Comparison of ENCODE assay signal across 2 cellular contexts in the genomic region with DNA sequence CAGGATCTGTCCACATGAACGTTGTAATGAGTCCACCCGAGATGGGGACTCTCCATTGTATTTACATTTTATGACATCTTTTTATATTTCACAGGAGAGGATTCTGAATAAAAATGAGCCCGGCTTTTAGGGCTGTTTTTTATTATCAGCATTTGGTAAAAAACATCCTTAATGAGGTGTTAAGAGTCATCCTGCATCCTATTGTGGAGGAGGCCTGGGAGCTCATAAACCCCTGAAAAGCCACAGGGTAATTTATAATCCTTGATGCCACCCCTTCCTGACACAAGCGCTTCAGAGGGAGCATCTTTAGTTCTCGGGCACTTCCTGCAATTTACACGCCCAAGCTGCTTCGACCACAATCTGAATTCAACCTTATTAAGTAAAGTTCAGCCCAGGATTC.
TF ChIP-seq lines count a peak whose summit lies in the region.

No MANE protein-coding gene starts in this region.

TF ChIP-seq in HEK293, 187 proteins besides CTCF, POLR2A, EP300 and RAD21:
- TF ChIP-seq, protein P1, sequence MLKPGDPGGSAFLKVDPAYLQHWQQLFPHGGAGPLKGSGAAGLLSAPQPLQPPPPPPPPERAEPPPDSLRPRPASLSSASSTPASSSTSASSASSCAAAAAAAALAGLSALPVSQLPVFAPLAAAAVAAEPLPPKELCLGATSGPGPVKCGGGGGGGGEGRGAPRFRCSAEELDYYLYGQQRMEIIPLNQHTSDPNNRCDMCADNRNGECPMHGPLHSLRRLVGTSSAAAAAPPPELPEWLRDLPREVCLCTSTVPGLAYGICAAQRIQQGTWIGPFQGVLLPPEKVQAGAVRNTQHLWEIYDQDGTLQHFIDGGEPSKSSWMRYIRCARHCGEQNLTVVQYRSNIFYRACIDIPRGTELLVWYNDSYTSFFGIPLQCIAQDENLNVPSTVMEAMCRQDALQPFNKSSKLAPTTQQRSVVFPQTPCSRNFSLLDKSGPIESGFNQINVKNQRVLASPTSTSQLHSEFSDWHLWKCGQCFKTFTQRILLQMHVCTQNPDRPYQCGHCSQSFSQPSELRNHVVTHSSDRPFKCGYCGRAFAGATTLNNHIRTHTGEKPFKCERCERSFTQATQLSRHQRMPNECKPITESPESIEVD (tag by site-specific recombination; IDR thresholded peaks at IDR 0.05): peak; percentile 83
- TF ChIP-seq ZEB2 (tag by site-specific recombination; IDR thresholded peaks at IDR 0.05) (0 out of 2 replicates have a peak, but pooled peaks have one; percentile 17), ZNF23 (tag by site-specific recombination; IDR thresholded peaks at IDR 0.05; ENCODE audit: borderline replicate concordance) (no peak), ZNF302 (tag by site-specific recombination; IDR thresholded peaks at IDR 0.05; ENCODE audit: low read depth) (no peak), ZNF658 (tag by site-specific recombination; IDR thresholded peaks at IDR 0.05) (no peak), HOXC10 (CRISPR knock-in tag; IDR thresholded peaks at IDR 0.05) (no peak), OSR2 (tag by site-specific recombination; IDR thresholded peaks at IDR 0.05) (peak; percentile 61; the same call in 1 of the 2 replicates), SP7 (tag by site-specific recombination; IDR thresholded peaks at IDR 0.05) (peak; percentile 80), IKZF3 (tag by site-specific recombination; IDR thresholded peaks at IDR 0.05) (0 out of 2 replicates have a peak, but pooled peaks have one; percentile 33), ZNF391 (tag by site-specific recombination; IDR thresholded peaks at IDR 0.05; ENCODE audit: borderline replicate concordance, low read depth) (no peak), FEZF1 (tag by site-specific recombination; IDR thresholded peaks at IDR 0.05) (0 out of 2 replicates have a peak, but pooled peaks have one; percentile 23), KLF16 (tag by site-specific recombination; IDR thresholded peaks at IDR 0.05) (peak; percentile 45; the same call in 1 of the 2 replicates), ZNF747 (tag by site-specific recombination; IDR thresholded peaks at IDR 0.05) (no peak), ZNF266 (tag by site-specific recombination; IDR thresholded peaks at IDR 0.05; ENCODE audit: low read depth) (no peak)
- TF ChIP-seq, protein P2, sequence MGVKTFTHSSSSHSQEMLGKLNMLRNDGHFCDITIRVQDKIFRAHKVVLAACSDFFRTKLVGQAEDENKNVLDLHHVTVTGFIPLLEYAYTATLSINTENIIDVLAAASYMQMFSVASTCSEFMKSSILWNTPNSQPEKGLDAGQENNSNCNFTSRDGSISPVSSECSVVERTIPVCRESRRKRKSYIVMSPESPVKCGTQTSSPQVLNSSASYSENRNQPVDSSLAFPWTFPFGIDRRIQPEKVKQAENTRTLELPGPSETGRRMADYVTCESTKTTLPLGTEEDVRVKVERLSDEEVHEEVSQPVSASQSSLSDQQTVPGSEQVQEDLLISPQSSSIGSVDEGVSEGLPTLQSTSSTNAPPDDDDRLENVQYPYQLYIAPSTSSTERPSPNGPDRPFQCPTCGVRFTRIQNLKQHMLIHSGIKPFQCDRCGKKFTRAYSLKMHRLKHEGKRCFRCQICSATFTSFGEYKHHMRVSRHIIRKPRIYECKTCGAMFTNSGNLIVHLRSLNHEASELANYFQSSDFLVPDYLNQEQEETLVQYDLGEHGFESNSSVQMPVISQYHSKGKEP (tag by site-specific recombination; IDR thresholded peaks at IDR 0.05): 0 out of 2 replicates have a peak, but pooled peaks have one; percentile 17
- TF ChIP-seq, protein P3, sequence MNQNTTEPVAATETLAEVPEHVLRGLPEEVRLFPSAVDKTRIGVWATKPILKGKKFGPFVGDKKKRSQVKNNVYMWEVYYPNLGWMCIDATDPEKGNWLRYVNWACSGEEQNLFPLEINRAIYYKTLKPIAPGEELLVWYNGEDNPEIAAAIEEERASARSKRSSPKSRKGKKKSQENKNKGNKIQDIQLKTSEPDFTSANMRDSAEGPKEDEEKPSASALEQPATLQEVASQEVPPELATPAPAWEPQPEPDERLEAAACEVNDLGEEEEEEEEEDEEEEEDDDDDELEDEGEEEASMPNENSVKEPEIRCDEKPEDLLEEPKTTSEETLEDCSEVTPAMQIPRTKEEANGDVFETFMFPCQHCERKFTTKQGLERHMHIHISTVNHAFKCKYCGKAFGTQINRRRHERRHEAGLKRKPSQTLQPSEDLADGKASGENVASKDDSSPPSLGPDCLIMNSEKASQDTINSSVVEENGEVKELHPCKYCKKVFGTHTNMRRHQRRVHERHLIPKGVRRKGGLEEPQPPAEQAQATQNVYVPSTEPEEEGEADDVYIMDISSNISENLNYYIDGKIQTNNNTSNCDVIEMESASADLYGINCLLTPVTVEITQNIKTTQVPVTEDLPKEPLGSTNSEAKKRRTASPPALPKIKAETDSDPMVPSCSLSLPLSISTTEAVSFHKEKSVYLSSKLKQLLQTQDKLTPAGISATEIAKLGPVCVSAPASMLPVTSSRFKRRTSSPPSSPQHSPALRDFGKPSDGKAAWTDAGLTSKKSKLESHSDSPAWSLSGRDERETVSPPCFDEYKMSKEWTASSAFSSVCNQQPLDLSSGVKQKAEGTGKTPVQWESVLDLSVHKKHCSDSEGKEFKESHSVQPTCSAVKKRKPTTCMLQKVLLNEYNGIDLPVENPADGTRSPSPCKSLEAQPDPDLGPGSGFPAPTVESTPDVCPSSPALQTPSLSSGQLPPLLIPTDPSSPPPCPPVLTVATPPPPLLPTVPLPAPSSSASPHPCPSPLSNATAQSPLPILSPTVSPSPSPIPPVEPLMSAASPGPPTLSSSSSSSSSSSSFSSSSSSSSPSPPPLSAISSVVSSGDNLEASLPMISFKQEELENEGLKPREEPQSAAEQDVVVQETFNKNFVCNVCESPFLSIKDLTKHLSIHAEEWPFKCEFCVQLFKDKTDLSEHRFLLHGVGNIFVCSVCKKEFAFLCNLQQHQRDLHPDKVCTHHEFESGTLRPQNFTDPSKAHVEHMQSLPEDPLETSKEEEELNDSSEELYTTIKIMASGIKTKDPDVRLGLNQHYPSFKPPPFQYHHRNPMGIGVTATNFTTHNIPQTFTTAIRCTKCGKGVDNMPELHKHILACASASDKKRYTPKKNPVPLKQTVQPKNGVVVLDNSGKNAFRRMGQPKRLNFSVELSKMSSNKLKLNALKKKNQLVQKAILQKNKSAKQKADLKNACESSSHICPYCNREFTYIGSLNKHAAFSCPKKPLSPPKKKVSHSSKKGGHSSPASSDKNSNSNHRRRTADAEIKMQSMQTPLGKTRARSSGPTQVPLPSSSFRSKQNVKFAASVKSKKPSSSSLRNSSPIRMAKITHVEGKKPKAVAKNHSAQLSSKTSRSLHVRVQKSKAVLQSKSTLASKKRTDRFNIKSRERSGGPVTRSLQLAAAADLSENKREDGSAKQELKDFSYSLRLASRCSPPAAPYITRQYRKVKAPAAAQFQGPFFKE (tag by site-specific recombination; IDR thresholded peaks at IDR 0.05; ENCODE audit: borderline replicate concordance): no peak

TF ChIP-seq in HepG2, 621 proteins besides CTCF, POLR2A, EP300 and RAD21:
- TF ChIP-seq EZH2 (conservative IDR thresholded peaks at IDR 0.05; ENCODE audit: low read depth, low read length) (no peak), JARID2 (CRISPR knock-in tag; IDR thresholded peaks at IDR 0.05; ENCODE audit: insufficient replicate concordance) (no peak)
TF ChIP-seq in HepG2: peak in this region for 0.
